17 cellular contexts compared by ENCODE assay signal in the genomic region with DNA sequence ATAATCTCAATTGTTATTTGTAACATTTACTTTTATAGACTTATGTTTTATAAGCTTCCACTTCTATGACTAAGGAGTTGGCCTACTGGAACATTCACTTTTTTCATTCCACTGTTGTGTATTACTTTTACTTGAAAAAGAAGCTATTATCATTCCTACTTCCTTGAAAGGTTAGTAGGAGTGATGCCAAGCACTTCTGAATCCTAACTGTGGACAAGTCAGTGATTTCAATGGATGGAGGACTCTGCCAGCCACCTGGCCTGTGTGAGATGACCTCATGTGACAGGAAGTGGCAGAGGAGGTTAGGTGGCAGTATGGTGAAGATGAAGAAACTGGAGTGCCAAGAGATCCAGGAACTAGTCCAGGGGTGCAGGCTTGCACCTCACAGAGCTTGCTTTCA. TPM values are rescaled to one million over a fixed set of nuclear protein-coding genes. Genes with fewer than 3 reads are reported as not detected.
DNase-seq lines count a peak whose midpoint lies in the region; ATAC-seq and TF ChIP-seq lines count a peak whose summit lies in the region.
"Had no signal": no experiment of that assay in that cellular context is flagged by ENCODE, and none has a peak within 500 bp of the region (broad histone marks: within the 10 kb centered on the region; RNA-seq: fewer than 3 reads in every experiment).

No MANE protein-coding gene starts in this region.

- no peak for TF ChIP-seq POLR2A in uterus (IDR thresholded peaks at IDR 0.05)

- CTCF ChIA-PET in MCF 10A (lab: Yijun Ruan, JAX) (interaction anchor here (0.7 kb wide), 1 partner anchor 697 kb away, joined by 3 read pairs; no protein-coding TSS in a partner anchor), mammary epithelial cell (lab: Charles Lee; ENCODE audit: low non-redundant PET) (no interaction called here)

- no peak overlapping the region for H3K4me3 ChIP-seq in mammary epithelial cell (replicated peaks in 1 of 3; ENCODE audit: insufficient read depth in 1 of 3, low read depth in 2 of 3, low read length in 3 of 3)
- H3K4me3 ChIP-seq in coronary artery = no peak overlapping the region
- H3K4me3 ChIP-seq in uterus = no peak overlapping the region
- H3K4me3 ChIP-seq: colonic mucosa, lung had no signal

- no peak overlapping the region for H3K4me3 Mint-ChIP-seq in MCF 10A (ENCODE audit: unreplicated experiment)

- TF ChIP-seq CTCF in MCF 10A (IDR thresholded peaks at IDR 0.05; ENCODE audit: unreplicated experiment) = no peak
- TF ChIP-seq CTCF in mammary epithelial cell (conservative IDR thresholded peaks at IDR 0.05 in 1 of 2, IDR thresholded peaks at IDR 0.05 in 1 of 2; ENCODE audit: extremely low read depth in 1 of 2, insufficient read depth in 1 of 2, low read depth in 1 of 2, low read length in 2 of 2) = no peak
- TF ChIP-seq CTCF in coronary artery (IDR thresholded peaks at IDR 0.05) = no peak
- no peak for TF ChIP-seq CTCF in uterus (IDR thresholded peaks at IDR 0.05)

- no peak for ATAC-seq in GM19328 (IDR thresholded peaks at IDR 0.05; ENCODE audit: unreplicated experiment)
- ATAC-seq: esophagus mucosa had no signal

- no peaks in the 10 kb centered on the region for H4K20me1 ChIP-seq in mammary epithelial cell (ENCODE audit: insufficient read depth, low read length)

- dilution Hi-C loops in mammary epithelial cell (cut with HindIII; ENCODE audit: low sequenced_read_pairs) = no loop called here

- H3K27me3 ChIP-seq in mammary epithelial cell (ENCODE audit: insufficient read depth, low read length) (no peaks in the 10 kb centered on the region), uterus (no peaks in the 10 kb centered on the region)
- H3K27me3 ChIP-seq: colonic mucosa had no signal

- H2AFZ ChIP-seq in mammary epithelial cell (ENCODE audit: low read depth, low read length) = no peak overlapping the region

- intact Hi-C loops in MCF 10A (cut with micrococcal nuclease) (no loop called here), mammary epithelial cell (cut with micrococcal nuclease) (no loop called here), uterus (cut with DNase I; ENCODE audit: low total_unique reads) (no loop called here)

- H3K27me3 Mint-ChIP-seq in MCF 10A (ENCODE audit: insufficient read depth, unreplicated experiment) = no peaks in the 10 kb centered on the region

- H3K4me2 ChIP-seq in mammary epithelial cell (ENCODE audit: insufficient read depth, low read depth, low read length) = no peak overlapping the region

- no peak overlapping the region for H3K9ac ChIP-seq in mammary epithelial cell (ENCODE audit: insufficient read depth, low read length)

- in situ Hi-C loops in mammary epithelial cell (cut with MboI; ENCODE audit: low sequenced_read_pairs in 2 of 2) = no loop called here

- no peaks in the 10 kb centered on the region for H3K4me1 Mint-ChIP-seq in MCF 10A (ENCODE audit: insufficient read depth, unreplicated experiment)

- peaks cover 34% of the 10 kb centered on the region for H3K36me3 Mint-ChIP-seq in MCF 10A (ENCODE audit: insufficient read depth, unreplicated experiment)

- DNase-seq in MCF 10A (ENCODE audit: unreplicated experiment) (no peak), mammary epithelial cell (no peak), coronary artery (ENCODE audit: low spot score) (no peak), kidney tubule cell (ENCODE audit: low spot score) (peak; percentile 76), uterus (no peak), NCI-H2081 (lab: John Stamatoyannopoulos, UW) (no peak), LoVo (ENCODE audit: low spot score) (no peak)
- DNase-seq: activated CD4-positive, CD25-positive, alpha-beta regulatory T cell treated with anti-CD3 and anti-CD28 coated beads, Interleukin-2, amount 50 U/mL, for 72 hours; activated T-cell treated with anti-CD3 and anti-CD28 coated beads for 4 hours; colonic mucosa; COR-L47; NCI-H1417; NCI-H446 treated with DMSO at 0.1 percent for 48 hours; stimulated activated naive CD4-positive, alpha-beta T cell had no signal

- H3K9me3 Mint-ChIP-seq in MCF 10A (ENCODE audit: unreplicated experiment) = no peaks in the 10 kb centered on the region

- H3K36me3 ChIP-seq in mammary epithelial cell (ENCODE audit: insufficient read depth, low read length) (no peaks in the 10 kb centered on the region), uterus (no peaks in the 10 kb centered on the region)
- H3K36me3 ChIP-seq: colonic mucosa had no signal

- POLR2A ChIA-PET in MCF 10A (lab: Yijun Ruan, JAX) = interaction anchor here (1.0 to 1.2 kb wide), 2 partner anchors 11 to 17 kb away, joined by 3 read pairs; no protein-coding TSS in a partner anchor

- peak overlapping the region; percentile 49 for H3K27ac Mint-ChIP-seq in MCF 10A (ENCODE audit: low read depth, unreplicated experiment)

- H3K27ac ChIP-seq in mammary epithelial cell (ENCODE audit: insufficient read depth, low read depth, low read length) (no peak overlapping the region), coronary artery (peak overlapping the region; percentile 57 to 76), uterus (peak overlapping the region; percentile 21 to 72)
- H3K27ac ChIP-seq: colonic mucosa had no signal

- H3K79me2 ChIP-seq in mammary epithelial cell (ENCODE audit: insufficient read depth, low read length) = no peaks in the 10 kb centered on the region

- H3K4me1 ChIP-seq in mammary epithelial cell (ENCODE audit: insufficient read depth, low read length) = no peaks in the 10 kb centered on the region
- no peaks in the 10 kb centered on the region for H3K4me1 ChIP-seq in uterus
- H3K4me1 ChIP-seq: colonic mucosa had no signal

- H3K9me3 ChIP-seq in mammary epithelial cell (replicated peaks; ENCODE audit: insufficient read depth, low read length) = no peaks in the 10 kb centered on the region
- H3K9me3 ChIP-seq in uterus = no peaks in the 10 kb centered on the region
- H3K9me3 ChIP-seq: colonic mucosa had no signal

- no TSS peak for BruUV-seq in MCF 10A (replicated peaks; lab: Mats Ljungman, UMichigan)
- no TSS peak for BruUV-seq in mammary epithelial cell (replicated peaks; lab: Mats Ljungman, UMichigan)

RNA-seq across cellular contexts. Expression of a gene that starts 46.0 kb away (rescaled TPM):
- 18.2 and 18.4 TPM in 2 replicates for total RNA-seq in MCF 10A (2022)
- 10 to 100 TPM; 26.3 to 27.5 TPM for total RNA-seq in mammary epithelial cell
- 6.3 TPM for polyA plus RNA-seq in mammary epithelial cell
- 17.8 TPM for polyA minus RNA-seq in mammary epithelial cell
- 10 to 100 TPM; 14.1 to 43.1 (median 23.8) TPM for total RNA-seq in uterus

RNA-seq across cellular contexts. Expression of a gene that starts 46.0 kb away (rescaled TPM):
- total RNA-seq in MCF 10A (2022) (36.6 and 51.1 TPM in 2 replicates), mammary epithelial cell (10 to 100 TPM; 36.0 to 44.8 TPM), uterus (10 to 100 TPM in 2 of 4 donors, 1 to 10 TPM in 2; 1.5 to 38.2 (median 16.3) TPM)
- polyA plus RNA-seq in mammary epithelial cell = 56.7 TPM
- 21.6 TPM for polyA minus RNA-seq in mammary epithelial cell
